Comparison of ENCODE assay signal across 8 cellular contexts in the genomic region with DNA sequence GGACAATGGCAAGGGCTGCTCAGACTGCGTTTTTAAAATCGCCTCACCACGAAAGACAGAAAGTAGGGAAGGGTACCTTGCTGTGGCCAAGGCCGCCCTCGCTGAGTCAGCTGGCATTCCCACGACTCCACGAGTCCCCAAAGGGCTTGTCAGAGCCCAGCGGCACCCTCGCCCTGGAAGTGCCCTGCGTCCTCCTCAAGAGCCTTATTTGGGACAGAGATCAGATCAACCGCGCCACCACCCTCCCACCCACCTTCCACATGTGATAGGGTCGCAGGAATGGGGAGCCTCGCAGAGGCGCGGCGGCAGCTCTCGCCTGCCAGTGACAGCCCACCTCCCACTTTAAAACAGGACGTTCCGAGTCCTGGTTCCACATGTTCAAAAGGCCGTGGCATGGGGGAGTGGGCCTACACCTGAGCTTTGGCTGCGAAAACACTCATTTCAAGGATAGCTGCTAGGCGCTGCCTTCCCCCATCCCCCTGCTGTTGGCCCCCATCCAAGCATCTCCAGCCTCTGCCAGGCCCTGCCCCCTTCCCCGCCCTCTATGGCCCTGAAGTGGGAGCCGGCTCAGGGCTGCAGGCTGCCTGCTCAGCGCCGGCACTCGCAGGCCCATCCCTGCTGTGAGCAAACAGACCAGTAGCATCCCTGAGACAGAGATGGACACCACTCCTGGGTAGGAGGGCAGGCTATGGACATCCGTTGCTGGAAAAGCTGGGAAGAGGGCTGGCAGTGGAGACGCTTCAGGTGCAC. TPM values are rescaled to one million over a fixed set of nuclear protein-coding genes. Genes with fewer than 3 reads are reported as not detected.
DNase-seq lines count a peak whose midpoint lies in the region; ATAC-seq and TF ChIP-seq lines count a peak whose summit lies in the region.

No MANE protein-coding gene starts in this region.

- H3K36me3 Mint-ChIP-seq in activated CD8-positive, alpha-beta memory T cell treated with anti-CD3 and anti-CD28 coated beads, Interleukin-2, amount 10 ng/mL, durations not matched to agents 7 days and 5 days, result no peaks in the 10 kb centered on the region

- no peak for ATAC-seq in activated CD8-positive, alpha-beta memory T cell treated with anti-CD3 and anti-CD28 coated beads, Interleukin-2, amount 10 ng/mL, durations not matched to agents 7 days and 5 days
- ATAC-seq in SK-N-SH treated with all-trans-retinoic acid at 6 μM for 48 hours (peak; percentile 7; the same call in 1 of the 3 replicates), omental fat pad (ENCODE audit: low FRiP score) (peak; percentile 10)

- no peak for DNase-seq in activated CD8-positive, alpha-beta memory T cell treated with anti-CD3 and anti-CD28 coated beads, Interleukin-2, amount 10 ng/mL, durations not matched to agents 7 days and 5 days
- no peak for DNase-seq in activated CD8-positive, alpha-beta memory T cell treated with anti-CD3 and anti-CD28 coated beads, Interleukin-2, amount 50 U/mL, for 48 hours
- DNase-seq in fibroblast of lung (ENCODE audit: low read depth in 2 of 2) (peak; percentile 13 to 17), omental fat pad (ENCODE audit: low spot score) (no peak), OCI-M1 (lab: John Stamatoyannopoulos, UW) (no peak), LoVo (ENCODE audit: low spot score) (no peak)
- DNase-seq in activated CD4-positive, alpha-beta T cell treated with anti-CD3 and anti-CD28 coated beads for 4 hours, result no peak

- H4K20me1 ChIP-seq in fibroblast of lung (ENCODE audit: control insufficient read depth, extremely low read depth, insufficient read depth, low read length), result no peaks in the 10 kb centered on the region

- no peaks in the 10 kb centered on the region for H3K9me3 Mint-ChIP-seq in activated CD8-positive, alpha-beta memory T cell treated with anti-CD3 and anti-CD28 coated beads, Interleukin-2, amount 10 ng/mL, durations not matched to agents 7 days and 5 days (ENCODE audit: low read depth)

- H3K27ac ChIP-seq in fibroblast of lung (ENCODE audit: insufficient read depth, low read length), result no peak overlapping the region

- no peaks in the 10 kb centered on the region for H3K4me1 ChIP-seq in fibroblast of lung (ENCODE audit: control insufficient read depth, extremely low read depth, insufficient read depth, low read length)

- H3K4me2 ChIP-seq in fibroblast of lung (ENCODE audit: extremely low read depth, insufficient read depth, low read length), result peak overlapping the region; percentile 88

- peak overlapping the region; percentile 64 for H3K27ac Mint-ChIP-seq in activated CD8-positive, alpha-beta memory T cell treated with anti-CD3 and anti-CD28 coated beads, Interleukin-2, amount 10 ng/mL, durations not matched to agents 7 days and 5 days

- no peaks in the 10 kb centered on the region for H3K27me3 ChIP-seq in fibroblast of lung (ENCODE audit: control insufficient read depth, insufficient read depth, low read length)

- CTCF ChIA-PET in activated CD8-positive, alpha-beta memory T cell treated with anti-CD3 and anti-CD28 coated beads, Interleukin-2, amount 10 ng/mL, durations not matched to agents 7 days and 5 days (lab: Charles Lee), result interaction anchor here (0.8 to 10.5 kb wide), 12 partner anchors 9 to 359 kb away, joined by 3 to 271 read pairs (median 4); no protein-coding TSS in a partner anchor

- peaks cover 17% of the 10 kb centered on the region for H3K4me1 Mint-ChIP-seq in activated CD8-positive, alpha-beta memory T cell treated with anti-CD3 and anti-CD28 coated beads, Interleukin-2, amount 10 ng/mL, durations not matched to agents 7 days and 5 days

- peak overlapping the region; percentile 66 for H3K4me3 Mint-ChIP-seq in activated CD8-positive, alpha-beta memory T cell treated with anti-CD3 and anti-CD28 coated beads, Interleukin-2, amount 10 ng/mL, durations not matched to agents 7 days and 5 days

- TF ChIP-seq CTCF in fibroblast of lung (conservative IDR thresholded peaks at IDR 0.05 in 1 of 2, IDR thresholded peaks at IDR 0.05 in 1 of 2; ENCODE audit: low read depth in 1 of 2, low read length in 2 of 2), result no peak
- no peak for TF ChIP-seq CTCF in omental fat pad (IDR thresholded peaks at IDR 0.05)

- H3K27me3 Mint-ChIP-seq in activated CD8-positive, alpha-beta memory T cell treated with anti-CD3 and anti-CD28 coated beads, Interleukin-2, amount 10 ng/mL, durations not matched to agents 7 days and 5 days, result peaks cover 5% of the 10 kb centered on the region

- no peak overlapping the region for H3K9ac ChIP-seq in fibroblast of lung (ENCODE audit: insufficient read depth, low read length)

- H3K4me3 ChIP-seq in fibroblast of lung (replicated peaks in 1 of 4; ENCODE audit: control extremely low read depth in 1 of 4, insufficient read depth in 1 of 4, low read depth in 3 of 4, low read length in 4 of 4), result peak overlapping the region; percentile 3 to 78 (median 68)

- no peaks in the 10 kb centered on the region for H3K9me3 ChIP-seq in fibroblast of lung (ENCODE audit: control insufficient read depth, insufficient read depth, low read depth, low read length)

- no peaks in the 10 kb centered on the region for H3K36me3 ChIP-seq in fibroblast of lung (ENCODE audit: control insufficient read depth, insufficient read depth, low read length)

- no peaks in the 10 kb centered on the region for H3K79me2 ChIP-seq in fibroblast of lung (ENCODE audit: control insufficient read depth, insufficient read depth, low read length)

- peak overlapping the region; percentile 98 for H2AFZ ChIP-seq in fibroblast of lung (ENCODE audit: low read length)

TF ChIP-seq in SK-N-SH treated with all-trans-retinoic acid at 6 μM for 48 hours, 23 proteins besides CTCF, POLR2A, EP300 and RAD21:
- TF ChIP-seq, protein P1, sequence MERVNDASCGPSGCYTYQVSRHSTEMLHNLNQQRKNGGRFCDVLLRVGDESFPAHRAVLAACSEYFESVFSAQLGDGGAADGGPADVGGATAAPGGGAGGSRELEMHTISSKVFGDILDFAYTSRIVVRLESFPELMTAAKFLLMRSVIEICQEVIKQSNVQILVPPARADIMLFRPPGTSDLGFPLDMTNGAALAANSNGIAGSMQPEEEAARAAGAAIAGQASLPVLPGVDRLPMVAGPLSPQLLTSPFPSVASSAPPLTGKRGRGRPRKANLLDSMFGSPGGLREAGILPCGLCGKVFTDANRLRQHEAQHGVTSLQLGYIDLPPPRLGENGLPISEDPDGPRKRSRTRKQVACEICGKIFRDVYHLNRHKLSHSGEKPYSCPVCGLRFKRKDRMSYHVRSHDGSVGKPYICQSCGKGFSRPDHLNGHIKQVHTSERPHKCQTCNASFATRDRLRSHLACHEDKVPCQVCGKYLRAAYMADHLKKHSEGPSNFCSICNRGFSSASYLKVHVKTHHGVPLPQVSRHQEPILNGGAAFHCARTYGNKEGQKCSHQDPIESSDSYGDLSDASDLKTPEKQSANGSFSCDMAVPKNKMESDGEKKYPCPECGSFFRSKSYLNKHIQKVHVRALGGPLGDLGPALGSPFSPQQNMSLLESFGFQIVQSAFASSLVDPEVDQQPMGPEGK (CRISPR knock-in tag; IDR thresholded peaks at IDR 0.05; ENCODE audit: borderline replicate concordance), result no peak
- TF ChIP-seq TCF4 (CRISPR knock-in tag; IDR thresholded peaks at IDR 0.05; ENCODE audit: borderline replicate concordance) (no peak), ZNF70 (CRISPR knock-in tag; IDR thresholded peaks at IDR 0.05) (0 out of 2 replicates have a peak, but pooled peaks have one; percentile 20), ZNF565 (CRISPR knock-in tag; conservative IDR thresholded peaks at IDR 0.05; ENCODE audit: low read depth) (no peak)
- TF ChIP-seq, protein P2, sequence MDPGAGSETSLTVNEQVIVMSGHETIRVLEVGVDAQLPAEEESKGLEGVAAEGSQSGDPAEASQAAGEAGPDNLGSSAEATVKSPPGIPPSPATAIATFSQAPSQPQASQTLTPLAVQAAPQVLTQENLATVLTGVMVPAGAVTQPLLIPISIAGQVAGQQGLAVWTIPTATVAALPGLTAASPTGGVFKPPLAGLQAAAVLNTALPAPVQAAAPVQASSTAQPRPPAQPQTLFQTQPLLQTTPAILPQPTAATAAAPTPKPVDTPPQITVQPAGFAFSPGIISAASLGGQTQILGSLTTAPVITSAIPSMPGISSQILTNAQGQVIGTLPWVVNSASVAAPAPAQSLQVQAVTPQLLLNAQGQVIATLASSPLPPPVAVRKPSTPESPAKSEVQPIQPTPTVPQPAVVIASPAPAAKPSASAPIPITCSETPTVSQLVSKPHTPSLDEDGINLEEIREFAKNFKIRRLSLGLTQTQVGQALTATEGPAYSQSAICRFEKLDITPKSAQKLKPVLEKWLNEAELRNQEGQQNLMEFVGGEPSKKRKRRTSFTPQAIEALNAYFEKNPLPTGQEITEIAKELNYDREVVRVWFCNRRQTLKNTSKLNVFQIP (CRISPR knock-in tag; IDR thresholded peaks at IDR 0.05; ENCODE audit: borderline replicate concordance, low read depth), result no peak

RNA-seq across cellular contexts. Expression of a gene that starts 38.1 kb away (rescaled TPM):
- under 1 TPM; 0.30 to 0.41 TPM for total RNA-seq in activated CD8-positive, alpha-beta memory T cell treated with anti-CD3 and anti-CD28 coated beads, Interleukin-2, amount 10 ng/mL, durations not matched to agents 7 days and 5 days
- total RNA-seq in fibroblast of lung, result 0.83 and 1.5 TPM in 2 replicates
- 0.05 and 0.66 TPM in 2 replicates for polyA plus RNA-seq in fibroblast of lung
- polyA plus RNA-seq in fibroblast of lung (2012), result 0.30 and 0.60 TPM in 2 replicates
- not detected in 2 replicates for polyA minus RNA-seq in fibroblast of lung (ENCODE audit: low replicate concordance)
- total RNA-seq in omental fat pad, result 10 to 100 TPM in 3 of 4 donors, 1 to 10 TPM in 1; 2.0 to 18.0 (median 15.0) TPM

RNA-seq across cellular contexts. Expression of a gene that starts 43.3 kb away (rescaled TPM):
- not detected for total RNA-seq in activated CD8-positive, alpha-beta memory T cell treated with anti-CD3 and anti-CD28 coated beads, Interleukin-2, amount 10 ng/mL, durations not matched to agents 7 days and 5 days
- total RNA-seq in fibroblast of lung (not detected in 2 replicates), omental fat pad (not detected)
- not detected in 2 replicates for polyA plus RNA-seq in fibroblast of lung
- polyA plus RNA-seq in fibroblast of lung (2012), result not detected in 2 replicates
- not detected in 2 replicates for polyA minus RNA-seq in fibroblast of lung (ENCODE audit: low replicate concordance)

Comparison
In these comparisons a context has a peak if more than half of its experiments do, and no peak if none do; other contexts are left out.
1. DNase-seq: peak in fibroblast of lung (2 of 2); none in activated CD8-positive, alpha-beta memory T cell treated with anti-CD3 and anti-CD28 coated beads, Interleukin-2, amount 10 ng/mL, durations not matched to agents 7 days and 5 days (single experiment), activated CD8-positive, alpha-beta memory T cell treated with anti-CD3 and anti-CD28 coated beads, Interleukin-2, amount 50 U/mL, for 48 hours (single experiment), omental fat pad (single experiment), OCI-M1 (single experiment), activated CD4-positive, alpha-beta T cell treated with anti-CD3 and anti-CD28 coated beads for 4 hours (0 of 2) and LoVo (single experiment).